ENCODE assay signal across 19 cellular contexts in genomic region chr12:96185914-96186313, GRCh38. TPM values are rescaled to one million over a fixed set of nuclear protein-coding genes. Genes with fewer than 3 reads are reported as not detected.
DNase-seq lines count a peak whose midpoint lies in the region; ATAC-seq, FAIRE-seq and TF ChIP-seq lines count a peak whose summit lies in the region.
"Had no signal": no experiment of that assay in that cellular context is flagged by ENCODE, and none has a peak within 500 bp of the region (broad histone marks: within the 10 kb centered on the region; RNA-seq: fewer than 3 reads in every experiment).

No MANE protein-coding gene starts in this region.

- POLR2A ChIA-PET in endothelial cell of umbilical vein (lab: Charles Lee), result interaction anchor here (0.6 to 1.2 kb wide), 3 partner anchors 9 to 213 kb away, joined by 3 read pairs; no protein-coding TSS in a partner anchor
- POLR2A ChIA-PET in WTC11 (lab: Charles Lee), result no interaction called here

- H3K9me3 ChIP-seq in BLaER1 (peaks cover 30% of the 10 kb centered on the region), endothelial cell of umbilical vein (replicated peaks; ENCODE audit: control insufficient read depth, insufficient read depth, low read length) (no peaks in the 10 kb centered on the region)
- H3K9me3 ChIP-seq: HAP-1 had no signal

- H3K4me1 ChIP-seq in BLaER1 (peaks cover 62% of the 10 kb centered on the region), endothelial cell of umbilical vein (ENCODE audit: control insufficient read depth, extremely low read depth, insufficient read depth, low read length) (peaks cover 12% of the 10 kb centered on the region)
- H3K4me1 ChIP-seq: HAP-1 had no signal

- H3K27ac ChIP-seq in BLaER1 (peak overlapping the region; percentile 61), endothelial cell of umbilical vein (ENCODE audit: insufficient read depth, low read depth, low read length) (no peak overlapping the region)

- BruUV-seq in endothelial cell of umbilical vein (replicated peaks; lab: Mats Ljungman, UMichigan), result no TSS peak

- H2AFZ ChIP-seq in endothelial cell of umbilical vein (ENCODE audit: low read depth, low read length), result no peak overlapping the region

- H3K4me3 Mint-ChIP-seq in activated T-helper 17 cell treated with anti-CD3 and anti-CD28 coated beads, Interleukin-2, amount 50 U/mL, for 72 hours, result peak overlapping the region; percentile 69
- no peak overlapping the region for H3K4me3 Mint-ChIP-seq in WTC11
- H3K4me3 Mint-ChIP-seq: CD8-positive, alpha-beta T cell had no signal

- no peaks in the 10 kb centered on the region for H3K36me3 Mint-ChIP-seq in activated T-helper 17 cell treated with anti-CD3 and anti-CD28 coated beads, Interleukin-2, amount 50 U/mL, for 72 hours (ENCODE audit: low read depth)
- H3K36me3 Mint-ChIP-seq in WTC11, result no peaks in the 10 kb centered on the region
- H3K36me3 Mint-ChIP-seq: CD8-positive, alpha-beta T cell had no signal

- no peaks in the 10 kb centered on the region for H3K79me2 ChIP-seq in endothelial cell of umbilical vein (ENCODE audit: control insufficient read depth, insufficient read depth, low read length)

- peak; percentile 42 for FAIRE-seq in endothelial cell of umbilical vein (lab: Jason Lieb, UNC)
- FAIRE-seq: A204.1, GM12878, GM19239, H1, HepG2 had no signal

- H3K9me1 ChIP-seq in endothelial cell of umbilical vein (replicated peaks; ENCODE audit: control insufficient read depth, extremely low read depth, insufficient read depth, low read length), result no peaks in the 10 kb centered on the region

- DNase-seq in G401 (ENCODE audit: low spot score) (peak; percentile 57), endothelial cell of umbilical vein (ENCODE audit: low read depth, low spot score) (no peak), WTC11 (ENCODE audit: low spot score) (no peak), GM13977 (ENCODE audit: low spot score) (no peak)
- DNase-seq: AML-193; Calu3; CD8-positive, alpha-beta T cell; DMS79 treated with DMSO at 0.1 percent for 48 hours; KBM-7 had no signal

- H3K27me3 ChIP-seq in BLaER1, result no peaks in the 10 kb centered on the region
- H3K27me3 ChIP-seq in endothelial cell of umbilical vein (ENCODE audit: control insufficient read depth in 2 of 2, insufficient read depth in 2 of 2, low read length in 2 of 2), result no peaks in the 10 kb centered on the region

- TF ChIP-seq CTCF in endothelial cell of umbilical vein (IDR thresholded peaks at IDR 0.05; ENCODE audit: extremely low read depth in 1 of 2, insufficient read depth in 1 of 2, low read depth in 1 of 2, low read length in 2 of 2), result no peak
- TF ChIP-seq CTCF in WTC11 (IDR thresholded peaks at IDR 0.05), result no peak
- no peak for TF ChIP-seq CTCF in GM13977 (IDR thresholded peaks at IDR 0.05; ENCODE audit: extremely low read depth, insufficient read depth, missing control alignments)

- no peaks in the 10 kb centered on the region for H3K27me3 Mint-ChIP-seq in activated T-helper 17 cell treated with anti-CD3 and anti-CD28 coated beads, Interleukin-2, amount 50 U/mL, for 72 hours
- no peaks in the 10 kb centered on the region for H3K27me3 Mint-ChIP-seq in WTC11 (ENCODE audit: low read depth)
- H3K27me3 Mint-ChIP-seq: IgD-negative memory B cell had no signal

- no peak for ATAC-seq in activated T-helper 17 cell treated with anti-CD3 and anti-CD28 coated beads, Interleukin-2, amount 50 U/mL, for 72 hours (replicated peaks)
- ATAC-seq in WTC11 (no peak), GM19397 (IDR thresholded peaks at IDR 0.05; ENCODE audit: unreplicated experiment) (no peak)
- ATAC-seq: CD8-positive, alpha-beta T cell; GM12878; HepG2 had no signal

- H3K4me2 ChIP-seq in BLaER1, result peak overlapping the region; percentile 75
- no peak overlapping the region for H3K4me2 ChIP-seq in endothelial cell of umbilical vein (ENCODE audit: insufficient read depth, low read length)

- H3K9me3 Mint-ChIP-seq in activated T-helper 17 cell treated with anti-CD3 and anti-CD28 coated beads, Interleukin-2, amount 50 U/mL, for 72 hours, result no peaks in the 10 kb centered on the region
- H3K9me3 Mint-ChIP-seq in WTC11, result peaks cover 7% of the 10 kb centered on the region; the same call in 1 of the 2 replicates
- H3K9me3 Mint-ChIP-seq: CD8-positive, alpha-beta T cell had no signal

- H3K36me3 ChIP-seq in BLaER1 (no peaks in the 10 kb centered on the region), endothelial cell of umbilical vein (ENCODE audit: control insufficient read depth in 2 of 2, extremely low read depth in 1 of 2, insufficient read depth in 2 of 2, low read length in 2 of 2) (no peaks in the 10 kb centered on the region)
- H3K36me3 ChIP-seq: HAP-1 had no signal

- H3K9ac ChIP-seq in BLaER1, result no peak overlapping the region
- H3K9ac ChIP-seq in endothelial cell of umbilical vein (replicated peaks; ENCODE audit: extremely low read depth, insufficient read depth, low read length), result no peak overlapping the region

- H3K27ac Mint-ChIP-seq in activated T-helper 17 cell treated with anti-CD3 and anti-CD28 coated beads, Interleukin-2, amount 50 U/mL, for 72 hours, result no peak overlapping the region
- no peak overlapping the region for H3K27ac Mint-ChIP-seq in WTC11
- H3K27ac Mint-ChIP-seq: CD8-positive, alpha-beta T cell; IgD-negative memory B cell had no signal

- CTCF ChIA-PET in endothelial cell of umbilical vein (lab: Charles Lee) (interaction anchor here (2.3 kb wide), 1 partner anchor 9 kb away, joined by 10 read pairs; no protein-coding TSS in a partner anchor), WTC11 (lab: Charles Lee) (no interaction called here)

- H4K20me1 ChIP-seq in BLaER1 (no peaks in the 10 kb centered on the region), endothelial cell of umbilical vein (replicated peaks; ENCODE audit: control insufficient read depth, extremely low read depth, insufficient read depth, low read length) (no peaks in the 10 kb centered on the region)

- H3K4me3 ChIP-seq in BLaER1 (no peak overlapping the region), endothelial cell of umbilical vein (replicated peaks in 1 of 3; ENCODE audit: insufficient read depth in 1 of 3, low read depth in 1 of 3, low read length in 3 of 3) (no peak overlapping the region)
- H3K4me3 ChIP-seq: GM12878, HAP-1 had no signal

- intact Hi-C loops in endothelial cell of umbilical vein (cut with micrococcal nuclease), result no loop called here

- peaks cover 24% of the 10 kb centered on the region for H3K4me1 Mint-ChIP-seq in activated T-helper 17 cell treated with anti-CD3 and anti-CD28 coated beads, Interleukin-2, amount 50 U/mL, for 72 hours
- H3K4me1 Mint-ChIP-seq in WTC11, result peaks cover 6% of the 10 kb centered on the region

- in situ Hi-C loops in G401 (cut with HindIII; ENCODE audit: low sequenced_read_pairs), result no loop called here
- in situ Hi-C loops in GM13977 (cut with MboI; ENCODE audit: low pct_unique_long_range_greater_than_20kb, low sequenced_read_pairs, unreplicated experiment), result no loop called here

- dilution Hi-C loops in endothelial cell of umbilical vein (cut with MboI; ENCODE audit: extremely low pct_ligation_motif_present, low sequenced_read_pairs), result no loop called here

- TF ChIP-seq POLR2A in endothelial cell of umbilical vein (IDR thresholded peaks at IDR 0.05; ENCODE audit: low read depth, low read length), result no peak

TF ChIP-seq in endothelial cell of umbilical vein, 7 proteins besides CTCF, POLR2A, EP300 and RAD21:
- TF ChIP-seq MAX (IDR thresholded peaks at IDR 0.05; ENCODE audit: insufficient read depth, insufficient read length) (no peak), JUN (IDR thresholded peaks at IDR 0.05; ENCODE audit: borderline replicate concordance, insufficient read depth, insufficient read length, low read depth) (no peak), EZH2 (IDR thresholded peaks at IDR 0.05; ENCODE audit: borderline replicate concordance, low read depth, low read length, severe bottlenecking) (no peak), GATA2 (IDR thresholded peaks at IDR 0.05; ENCODE audit: insufficient read depth, insufficient read length, low read depth, low read length) (no peak), MYC (IDR thresholded peaks at IDR 0.05; ENCODE audit: low read depth, low read length) (no peak), FOS (IDR thresholded peaks at IDR 0.05; ENCODE audit: borderline replicate concordance, insufficient read depth, low read length) (no peak), POLR2AphosphoS5 (IDR thresholded peaks at IDR 0.05; ENCODE audit: insufficient read depth, low read depth, low read length) (no peak)

TF ChIP-seq in WTC11, 78 proteins besides CTCF, POLR2A, EP300 and RAD21 (continues in another document):
- no peak for TF ChIP-seq IRF1 (CRISPR knock-in tag; IDR thresholded peaks at IDR 0.05)
- no peak for TF ChIP-seq GABPB1 (CRISPR knock-in tag; IDR thresholded peaks at IDR 0.05)

RNA-seq across cellular contexts. Expression of gene ELK3, which starts 8.3 kb away (rescaled TPM):
- total RNA-seq in G401 (2014; rRNA removed; shearing (Covaris generic)), result 7.3 and 12.4 TPM in 2 replicates
- 10 to 100 TPM; 31.3 to 39.2 TPM for total RNA-seq in activated T-helper 17 cell treated with anti-CD3 and anti-CD28 coated beads, Interleukin-2, amount 50 U/mL, for 72 hours
- total RNA-seq in endothelial cell of umbilical vein (128 and 132 TPM in 2 replicates), WTC11 (2021) (14.7 to 16.5 TPM (median 14.9 TPM) in 3 replicates)
- polyA plus RNA-seq in endothelial cell of umbilical vein, result 51.4 and 64.8 TPM in 2 replicates
- polyA plus RNA-seq in endothelial cell of umbilical vein (2011; cell fraction: cytosol; rRNA removed), result 65.6 and 73.3 TPM in 2 replicates
- polyA plus RNA-seq in endothelial cell of umbilical vein (2011; cell fraction: nucleus; rRNA removed), result 55.3 and 57.1 TPM in 2 replicates
- polyA plus RNA-seq in endothelial cell of umbilical vein (2012), result 123 and 151 TPM in 2 replicates
- polyA minus RNA-seq in endothelial cell of umbilical vein, result 66.8 and 84.1 TPM in 2 replicates
- 6.1 TPM for polyA minus RNA-seq in endothelial cell of umbilical vein (2011; cell fraction: cytosol; rRNA and poly(A)+ RNA removed)
- 76.7 and 83.6 TPM in 2 replicates for polyA minus RNA-seq in endothelial cell of umbilical vein (2011; cell fraction: nucleus; rRNA and poly(A)+ RNA removed)
